In the genomic region with DNA sequence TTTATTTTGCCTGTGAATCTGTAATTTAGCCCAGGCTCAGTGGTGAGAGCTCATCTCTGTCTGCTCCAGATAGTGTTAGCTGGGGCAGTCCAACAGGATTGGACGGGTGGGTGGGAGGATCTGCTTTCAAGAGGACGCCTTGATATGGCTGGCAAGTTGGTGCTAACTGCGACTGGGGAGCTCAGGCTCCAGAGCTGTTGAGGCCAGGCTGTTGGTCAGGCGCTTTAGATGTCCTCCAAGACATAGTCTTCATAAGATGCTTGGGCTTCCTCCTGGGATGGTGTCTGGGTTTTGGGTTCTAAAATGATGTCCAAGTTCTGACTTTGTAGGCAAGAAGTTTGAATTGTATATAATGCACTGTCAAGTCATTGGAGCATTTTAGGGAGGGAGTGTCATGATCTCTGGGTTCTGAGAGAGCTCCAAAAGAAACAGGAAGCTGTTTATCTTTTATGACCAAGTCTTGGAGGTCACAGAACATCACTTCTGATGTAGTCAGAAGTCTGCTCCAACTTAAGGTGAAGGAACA, we compare ENCODE assay signal across 15 cellular contexts. TPM values are rescaled to one million over a fixed set of nuclear protein-coding genes. Genes with fewer than 3 reads are reported as not detected.
"Had no signal": no experiment of that assay in that cellular context is flagged by ENCODE, and none has a peak within 500 bp of the region (broad histone marks: within the 10 kb centered on the region; RNA-seq: fewer than 3 reads in every experiment).

No MANE protein-coding gene starts in this region.

- DNase-seq: activated CD4-positive, alpha-beta T cell treated with anti-CD3 and anti-CD28 coated beads, Interleukin-2, amount 50 U/mL, for 4 hours; activated CD8-positive, alpha-beta memory T cell treated with anti-CD3 and anti-CD28 coated beads, Interleukin-2, amount 10 ng/mL, durations not matched to agents 7 days and 5 days; activated gamma-delta T cell; activated naive CD8-positive, alpha-beta T cell treated with anti-CD3 and anti-CD28 coated beads, Interleukin-2, amount 10 ng/mL, durations not matched to agents 7 days and 5 days; activated T-cell treated with anti-CD3 and anti-CD28 coated beads, Interleukin-2, amount 50 U/mL, for 24 hours; anterior cingulate cortex; cerebellar nuclear complex; dermis blood vessel endothelial cell; hippocampal formation; kidney glomerular epithelial cell; pancreas; stimulated activated CD4-positive, alpha-beta T cell treated with anti-CD3 and anti-CD28 coated beads, Interleukin-4, amount 100 ng/mL, for 1 hour; stomach had no signal

- H3K27me3 ChIP-seq: pancreas, stomach had no signal

- H3K4me1 ChIP-seq: pancreas had no signal

- H3K4me3 ChIP-seq: pancreas, stomach, thoracic aorta had no signal

- H3K9me3 ChIP-seq: pancreas, stomach, thoracic aorta had no signal

- H3K27ac ChIP-seq: pancreas, stomach, thoracic aorta had no signal

- H3K36me3 ChIP-seq: pancreas, stomach, thoracic aorta had no signal

RNA-seq across cellular contexts. Expression of gene TMEM100, which starts 15.4 kb away (rescaled TPM):
- total RNA-seq: activated CD8-positive, alpha-beta memory T cell treated with anti-CD3 and anti-CD28 coated beads, Interleukin-2, amount 10 ng/mL, durations not matched to agents 7 days and 5 days; activated naive CD8-positive, alpha-beta T cell treated with anti-CD3 and anti-CD28 coated beads, Interleukin-2, amount 10 ng/mL, durations not matched to agents 7 days and 5 days; epithelial cell of proximal tubule had no signal
